Comparison of ENCODE assay signal across 1 cellular context in the genomic region with DNA sequence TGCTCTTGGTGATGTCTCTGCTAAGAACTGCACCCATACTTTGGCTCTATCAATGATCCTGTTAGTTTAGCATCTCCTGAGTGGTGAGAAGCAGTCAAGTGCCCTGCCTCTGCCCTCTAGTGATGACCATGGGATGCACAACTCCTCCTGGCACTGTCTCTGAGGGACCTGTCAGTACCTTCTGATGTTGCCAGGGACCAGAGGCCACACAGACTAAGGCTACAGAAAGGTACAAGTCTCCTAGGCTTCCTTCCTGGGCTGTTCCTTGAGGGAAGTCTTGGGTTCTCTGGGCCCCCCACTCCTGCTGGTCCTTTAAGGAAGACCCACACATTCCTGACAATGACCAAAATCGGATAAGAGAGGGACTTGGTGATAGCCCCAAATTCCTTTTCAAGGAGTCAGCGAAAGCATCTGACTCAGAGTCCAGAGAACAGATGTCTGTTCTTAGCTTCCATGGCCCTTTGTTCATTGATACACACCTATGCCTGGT.
TF ChIP-seq lines count a peak whose summit lies in the region.

No MANE protein-coding gene starts in this region.

TF ChIP-seq in K562, 482 proteins besides CTCF, POLR2A, EP300 and RAD21 (continued from another document):
- TF ChIP-seq, protein P1, sequence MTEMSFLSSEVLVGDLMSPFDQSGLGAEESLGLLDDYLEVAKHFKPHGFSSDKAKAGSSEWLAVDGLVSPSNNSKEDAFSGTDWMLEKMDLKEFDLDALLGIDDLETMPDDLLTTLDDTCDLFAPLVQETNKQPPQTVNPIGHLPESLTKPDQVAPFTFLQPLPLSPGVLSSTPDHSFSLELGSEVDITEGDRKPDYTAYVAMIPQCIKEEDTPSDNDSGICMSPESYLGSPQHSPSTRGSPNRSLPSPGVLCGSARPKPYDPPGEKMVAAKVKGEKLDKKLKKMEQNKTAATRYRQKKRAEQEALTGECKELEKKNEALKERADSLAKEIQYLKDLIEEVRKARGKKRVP (CRISPR knock-in tag; IDR thresholded peaks at IDR 0.05) = no peak
- TF ChIP-seq GATA2 (CRISPR knock-in tag; IDR thresholded peaks at IDR 0.05) (no peak), BRD9 (IDR thresholded peaks at IDR 0.05; ENCODE audit: low read depth, partially characterized antibody) (no peak), ZNF57 (CRISPR knock-in tag; IDR thresholded peaks at IDR 0.05) (no peak), TARDBP (IDR thresholded peaks at IDR 0.05) (no peak), PCBP1 (IDR thresholded peaks at IDR 0.05; ENCODE audit: low read depth, low read length, poor library complexity, severe bottlenecking) (no peak)
- TF ChIP-seq, protein P2, sequence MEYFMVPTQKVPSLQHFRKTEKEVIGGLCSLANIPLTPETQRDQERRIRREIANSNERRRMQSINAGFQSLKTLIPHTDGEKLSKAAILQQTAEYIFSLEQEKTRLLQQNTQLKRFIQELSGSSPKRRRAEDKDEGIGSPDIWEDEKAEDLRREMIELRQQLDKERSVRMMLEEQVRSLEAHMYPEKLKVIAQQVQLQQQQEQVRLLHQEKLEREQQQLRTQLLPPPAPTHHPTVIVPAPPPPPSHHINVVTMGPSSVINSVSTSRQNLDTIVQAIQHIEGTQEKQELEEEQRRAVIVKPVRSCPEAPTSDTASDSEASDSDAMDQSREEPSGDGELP (CRISPR knock-in tag; IDR thresholded peaks at IDR 0.05; ENCODE audit: borderline replicate concordance) = no peak
- TF ChIP-seq, protein P3, sequence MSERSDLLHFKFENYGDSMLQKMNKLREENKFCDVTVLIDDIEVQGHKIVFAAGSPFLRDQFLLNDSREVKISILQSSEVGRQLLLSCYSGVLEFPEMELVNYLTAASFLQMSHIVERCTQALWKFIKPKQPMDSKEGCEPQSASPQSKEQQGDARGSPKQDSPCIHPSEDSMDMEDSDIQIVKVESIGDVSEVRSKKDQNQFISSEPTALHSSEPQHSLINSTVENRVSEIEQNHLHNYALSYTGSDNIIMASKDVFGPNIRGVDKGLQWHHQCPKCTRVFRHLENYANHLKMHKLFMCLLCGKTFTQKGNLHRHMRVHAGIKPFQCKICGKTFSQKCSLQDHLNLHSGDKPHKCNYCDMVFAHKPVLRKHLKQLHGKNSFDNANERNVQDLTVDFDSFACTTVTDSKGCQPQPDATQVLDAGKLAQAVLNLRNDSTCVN (CRISPR knock-in tag; IDR thresholded peaks at IDR 0.05) = no peak
